In genomic region chr16:5455110-5455509, GRCh38 we compare ENCODE assay signal across 27 cellular contexts.
"Had no signal": no experiment of that assay in that cellular context is flagged by ENCODE, and none has a peak within 500 bp of the region (broad histone marks: within the 10 kb centered on the region; RNA-seq: fewer than 3 reads in every experiment).

No MANE protein-coding gene starts in this region.

- H3K9me3 ChIP-seq: stomach, suprapubic skin, testis, thoracic aorta, thyroid gland, tibial artery, tibial nerve, upper lobe of left lung, upper lobe of right lung, uterus, vagina had no signal

- H3K4me1 Mint-ChIP-seq: stimulated activated effector memory CD8-positive, alpha-beta T cell treated with anti-CD3 and anti-CD28 coated beads, Interleukin-12 subunit alpha, Interleukin-12 subunit beta, amount 100 ng/mL, for 72 hours; stimulated activated memory B cell treated with anti-CD40 and anti-IgM and Interleukin-4, amounts not matched to agents 10 μg/mL and 1 μg/mL and 100 μg/mL, for 72 hours; stimulated activated naive B cell treated with anti-CD40 and anti-IgM and Interleukin-4, amounts not matched to agents 10 μg/mL and 1 μg/mL and 100 μg/mL, for 72 hours; stimulated activated naive CD8-positive, alpha-beta T cell treated with anti-CD3 and anti-CD28 coated beads, Interleukin-15, amount 100 ng/mL, for 72 hours had no signal

- H3K4me3 ChIP-seq: stomach, suprapubic skin, testis, thoracic aorta, thyroid gland, tibial artery, tibial nerve, upper lobe of left lung, upper lobe of right lung, uterus, vagina had no signal

- H3K27me3 Mint-ChIP-seq: stimulated activated memory B cell treated with anti-CD40 and anti-IgM and Interleukin-4, amounts not matched to agents 10 μg/mL and 1 μg/mL and 100 μg/mL, for 72 hours had no signal

- H3K9me3 Mint-ChIP-seq: stimulated activated naive CD8-positive, alpha-beta T cell treated with anti-CD3 and anti-CD28 coated beads, Interleukin-15, Interleukin-2, amounts not matched to agents 100 ng/mL and 50 ng/mL, for 24 hours; type B pancreatic cell had no signal

- H3K27ac Mint-ChIP-seq: stimulated activated effector memory CD8-positive, alpha-beta T cell treated with anti-CD3 and anti-CD28 coated beads, Interleukin-12 subunit alpha, Interleukin-12 subunit beta, amount 100 ng/mL, for 72 hours; stimulated activated memory B cell treated with anti-CD40 and anti-IgM and Interleukin-4, amounts not matched to agents 10 μg/mL and 1 μg/mL and 100 μg/mL, for 72 hours; stimulated activated naive B cell treated with anti-CD40 and anti-IgM and Interleukin-4, amounts not matched to agents 10 μg/mL and 1 μg/mL and 100 μg/mL, for 72 hours; stimulated activated naive CD8-positive, alpha-beta T cell treated with anti-CD3 and anti-CD28 coated beads, Interleukin-15, amount 100 ng/mL, for 72 hours; stimulated activated naive CD8-positive, alpha-beta T cell treated with anti-CD3 and anti-CD28 coated beads, Interleukin-15, Interleukin-2, amounts not matched to agents 100 ng/mL and 50 ng/mL, for 24 hours; type B pancreatic cell had no signal

- H3K4me3 Mint-ChIP-seq: stimulated activated effector memory CD8-positive, alpha-beta T cell treated with anti-CD3 and anti-CD28 coated beads, Interleukin-12 subunit alpha, Interleukin-12 subunit beta, amount 100 ng/mL, for 72 hours; stimulated activated memory B cell treated with anti-CD40 and anti-IgM and Interleukin-4, amounts not matched to agents 10 μg/mL and 1 μg/mL and 100 μg/mL, for 72 hours; stimulated activated naive B cell treated with anti-CD40 and anti-IgM and Interleukin-4, amounts not matched to agents 10 μg/mL and 1 μg/mL and 100 μg/mL, for 72 hours; stimulated activated naive CD8-positive, alpha-beta T cell treated with anti-CD3 and anti-CD28 coated beads, Interleukin-15, amount 100 ng/mL, for 72 hours; stimulated activated naive CD8-positive, alpha-beta T cell treated with anti-CD3 and anti-CD28 coated beads, Interleukin-15, Interleukin-2, amounts not matched to agents 100 ng/mL and 50 ng/mL, for 24 hours; type B pancreatic cell had no signal

- ATAC-seq: stimulated activated effector memory CD8-positive, alpha-beta T cell treated with anti-CD3 and anti-CD28 coated beads, Interleukin-12 subunit alpha, Interleukin-12 subunit beta, amount 100 ng/mL, for 72 hours; stimulated activated memory B cell treated with anti-CD40 and anti-IgM and Interleukin-4, amounts not matched to agents 10 μg/mL and 1 μg/mL and 100 μg/mL, for 72 hours; stimulated activated naive B cell treated with anti-CD40 and anti-IgM and Interleukin-4, amounts not matched to agents 10 μg/mL and 1 μg/mL and 100 μg/mL, for 72 hours; stimulated activated naive CD8-positive, alpha-beta T cell treated with anti-CD3 and anti-CD28 coated beads, Interleukin-15, amount 100 ng/mL, for 72 hours; stimulated activated naive CD8-positive, alpha-beta T cell treated with anti-CD3 and anti-CD28 coated beads, Interleukin-15, Interleukin-2, amounts not matched to agents 100 U/mL and 50 U/mL, for 24 hours; upper lobe of right lung had no signal

- H3K36me3 Mint-ChIP-seq: stimulated activated memory B cell treated with anti-CD40 and anti-IgM and Interleukin-4, amounts not matched to agents 10 μg/mL and 1 μg/mL and 100 μg/mL, for 72 hours; stimulated activated naive B cell treated with anti-CD40 and anti-IgM and Interleukin-4, amounts not matched to agents 10 μg/mL and 1 μg/mL and 100 μg/mL, for 72 hours; type B pancreatic cell had no signal

- H3K4me1 ChIP-seq: stomach, suprapubic skin, testis, thyroid gland, tibial artery, tibial nerve, upper lobe of left lung, upper lobe of right lung, uterus, vagina had no signal

- DNase-seq: stimulated activated CD4-positive, alpha-beta T cell treated with anti-CD3 and anti-CD28 coated beads, Interleukin-2, amount 100 ng/mL, for 48 hours; stimulated activated CD4-positive, alpha-beta T cell treated with anti-CD3 and anti-CD28 coated beads, Interleukin-4, amount 100 ng/mL, for 1 hour; stimulated activated CD4-positive, alpha-beta T cell treated with anti-CD3 and anti-CD28 coated beads, Interleukin-4, amount 100 ng/mL, for 24 hours; stimulated activated CD4-positive, alpha-beta T cell treated with anti-CD3 and anti-CD28 coated beads, Interleukin-4, amount 100 ng/mL, for 4 hours; stimulated activated CD8-positive, alpha-beta memory T cell treated with anti-CD3 and anti-CD28 coated beads, Interleukin-4, amount 100 ng/mL, for 48 hours; stimulated activated naive B cell treated with anti-CD40 and anti-IgM and Interleukin-4, amounts not matched to agents 10 μg/mL and 1 μg/mL and 100 μg/mL, for 72 hours; stimulated activated naive CD4-positive, alpha-beta T cell; stimulated activated naive CD4-positive, alpha-beta T cell treated with Interleukin-2 at 50 U/mL for 16 hours; stimulated activated naive CD8-positive, alpha-beta T cell treated with anti-CD3 and anti-CD28 coated beads, Interleukin-15, amount 100 ng/mL, for 72 hours; stimulated activated naive CD8-positive, alpha-beta T cell treated with anti-CD3 and anti-CD28 coated beads, Interleukin-15, Interleukin-2, amounts not matched to agents 100 U/mL and 50 U/mL, for 24 hours; stomach; substantia nigra; testis; thyroid gland; tibial artery; trophoblast cell; upper lobe of left lung; upper lobe of right lung; uterus had no signal

- H3K27ac ChIP-seq: stomach, suprapubic skin, testis, thoracic aorta, thyroid gland, tibial artery, tibial nerve, upper lobe of left lung, upper lobe of right lung, uterus, vagina had no signal

- H3K36me3 ChIP-seq: stomach, suprapubic skin, thoracic aorta, thyroid gland, tibial artery, tibial nerve, upper lobe of left lung, upper lobe of right lung, uterus, vagina had no signal

- H3K27me3 ChIP-seq: suprapubic skin, testis, thyroid gland, tibial artery, tibial nerve, upper lobe of left lung, upper lobe of right lung, uterus, vagina had no signal
